In the genomic region with DNA sequence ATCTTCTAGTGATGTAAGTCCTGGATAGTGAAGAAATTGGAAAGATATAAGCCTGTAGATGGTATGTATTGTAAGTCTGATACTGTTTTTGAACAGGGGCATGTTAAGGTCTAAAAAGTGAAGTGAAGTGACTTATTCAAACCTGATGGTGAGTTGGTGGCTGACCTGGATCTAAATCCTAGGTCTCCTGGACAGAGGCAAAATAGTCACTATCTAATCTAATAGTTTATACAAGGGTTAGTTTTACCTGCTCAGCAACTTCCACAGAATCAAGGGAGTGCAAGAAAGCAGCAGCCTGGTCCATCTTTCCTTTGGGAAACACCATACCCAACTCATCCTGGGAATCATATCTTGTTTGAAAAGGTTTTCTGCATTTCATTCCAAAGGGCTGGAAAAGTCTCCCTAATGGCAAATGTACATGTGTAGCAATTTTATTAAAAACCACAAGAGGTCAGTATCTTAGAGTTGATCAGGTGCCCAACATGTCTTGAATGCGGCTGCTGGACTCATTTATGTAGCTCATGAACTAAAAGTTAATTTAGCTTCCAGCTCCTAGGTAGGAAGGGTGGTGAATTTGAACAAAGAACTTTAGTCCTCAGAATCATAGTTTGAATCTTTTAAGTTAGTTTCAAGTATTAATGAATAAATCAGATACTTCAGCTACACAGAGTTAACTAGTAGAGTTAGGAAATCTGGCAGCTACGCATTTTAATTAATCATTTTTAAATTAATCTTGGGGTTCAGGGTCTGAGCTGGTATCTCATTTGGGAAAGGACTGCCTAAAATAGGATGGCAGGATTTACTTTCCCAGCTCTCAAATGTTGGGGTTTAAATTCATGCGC, we compare ENCODE assay signal across 1 cellular context.
TF ChIP-seq lines count a peak whose summit lies in the region.

No MANE protein-coding gene starts in this region.

TF ChIP-seq in GM12878, 131 proteins besides CTCF, POLR2A, EP300 and RAD21 (continued from another document):
- TF ChIP-seq, protein P1, sequence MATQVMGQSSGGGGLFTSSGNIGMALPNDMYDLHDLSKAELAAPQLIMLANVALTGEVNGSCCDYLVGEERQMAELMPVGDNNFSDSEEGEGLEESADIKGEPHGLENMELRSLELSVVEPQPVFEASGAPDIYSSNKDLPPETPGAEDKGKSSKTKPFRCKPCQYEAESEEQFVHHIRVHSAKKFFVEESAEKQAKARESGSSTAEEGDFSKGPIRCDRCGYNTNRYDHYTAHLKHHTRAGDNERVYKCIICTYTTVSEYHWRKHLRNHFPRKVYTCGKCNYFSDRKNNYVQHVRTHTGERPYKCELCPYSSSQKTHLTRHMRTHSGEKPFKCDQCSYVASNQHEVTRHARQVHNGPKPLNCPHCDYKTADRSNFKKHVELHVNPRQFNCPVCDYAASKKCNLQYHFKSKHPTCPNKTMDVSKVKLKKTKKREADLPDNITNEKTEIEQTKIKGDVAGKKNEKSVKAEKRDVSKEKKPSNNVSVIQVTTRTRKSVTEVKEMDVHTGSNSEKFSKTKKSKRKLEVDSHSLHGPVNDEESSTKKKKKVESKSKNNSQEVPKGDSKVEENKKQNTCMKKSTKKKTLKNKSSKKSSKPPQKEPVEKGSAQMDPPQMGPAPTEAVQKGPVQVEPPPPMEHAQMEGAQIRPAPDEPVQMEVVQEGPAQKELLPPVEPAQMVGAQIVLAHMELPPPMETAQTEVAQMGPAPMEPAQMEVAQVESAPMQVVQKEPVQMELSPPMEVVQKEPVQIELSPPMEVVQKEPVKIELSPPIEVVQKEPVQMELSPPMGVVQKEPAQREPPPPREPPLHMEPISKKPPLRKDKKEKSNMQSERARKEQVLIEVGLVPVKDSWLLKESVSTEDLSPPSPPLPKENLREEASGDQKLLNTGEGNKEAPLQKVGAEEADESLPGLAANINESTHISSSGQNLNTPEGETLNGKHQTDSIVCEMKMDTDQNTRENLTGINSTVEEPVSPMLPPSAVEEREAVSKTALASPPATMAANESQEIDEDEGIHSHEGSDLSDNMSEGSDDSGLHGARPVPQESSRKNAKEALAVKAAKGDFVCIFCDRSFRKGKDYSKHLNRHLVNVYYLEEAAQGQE (IDR thresholded peaks at IDR 0.05; ENCODE audit: low read depth, low read length) = no peak
- TF ChIP-seq IKZF2 (IDR thresholded peaks at IDR 0.05) (0 out of 4 replicates have a peak, but pooled peaks of 1 of the 2 experiments have one; percentile 31), TARDBP (IDR thresholded peaks at IDR 0.05; ENCODE audit: borderline replicate concordance) (no peak), SREBF1 (IDR thresholded peaks at IDR 0.05; ENCODE audit: low read length) (no peak), TCF3 (IDR thresholded peaks at IDR 0.05; ENCODE audit: borderline replicate concordance, insufficient read depth, low read depth, low read length) (no peak), BHLHE40 (IDR thresholded peaks at IDR 0.05; ENCODE audit: borderline replicate concordance in 1 of 2, low read depth in 2 of 2, low read length in 1 of 2) (no peak), IKZF1 (conservative IDR thresholded peaks at IDR 0.05) (peak; percentile 28; the same call in 1 of the 2 replicates), RUNX3 (IDR thresholded peaks at IDR 0.05; ENCODE audit: low read length) (peak; percentile 37; the same call in 1 of the 2 replicates), ATF7 (IDR thresholded peaks at IDR 0.05; ENCODE audit: low read depth) (no peak), SMC3 (IDR thresholded peaks at IDR 0.05; ENCODE audit: borderline replicate concordance, low read length) (peak; percentile 1; the same call in 1 of the 2 replicates), NFXL1 (IDR thresholded peaks at IDR 0.05; ENCODE audit: borderline replicate concordance) (no peak), CHD4 (IDR thresholded peaks at IDR 0.05) (no peak), NBN (IDR thresholded peaks at IDR 0.05) (no peak), USF2 (IDR thresholded peaks at IDR 0.05; ENCODE audit: borderline replicate concordance, low read depth, low read length) (no peak)
